Comparison of ENCODE assay signal across 9 cellular contexts in genomic region chr1:203663294-203663693, GRCh38. TPM values are rescaled to one million over a fixed set of nuclear protein-coding genes. Genes with fewer than 3 reads are reported as not detected.
A peak's percentile ranks its signal among the peaks of the same experiment; 100 is the strongest.
DNase-seq lines count a peak whose midpoint lies in the region; ATAC-seq, FAIRE-seq and TF ChIP-seq lines count a peak whose summit lies in the region.
"Had no signal": no experiment of that assay in that cellular context is flagged by ENCODE, and none has a peak within 500 bp of the region (broad histone marks: within the 10 kb centered on the region; RNA-seq: fewer than 3 reads in every experiment).

No MANE protein-coding gene starts in this region.

- H3K27me3 Mint-ChIP-seq in naive thymus-derived CD4-positive, alpha-beta T cell, result no peaks in the 10 kb centered on the region

- no peaks in the 10 kb centered on the region for H3K9me3 ChIP-seq in naive thymus-derived CD4-positive, alpha-beta T cell (ENCODE audit: control insufficient read depth in 2 of 3, low read length in 3 of 3)

- TF ChIP-seq CTCF in bronchial epithelial cell (IDR thresholded peaks at IDR 0.05; ENCODE audit: insufficient read depth, low read length, severe bottlenecking), result peak; percentile 8

- no peak overlapping the region for H3K4me3 ChIP-seq in Jurkat, Clone E6-1 (ENCODE audit: low read length)
- H3K4me3 ChIP-seq in bronchial epithelial cell (ENCODE audit: low read depth, low read length), result no peak overlapping the region
- no peak overlapping the region for H3K4me3 ChIP-seq in naive thymus-derived CD4-positive, alpha-beta T cell (ENCODE audit: low read length)

- ATAC-seq in naive thymus-derived CD4-positive, alpha-beta T cell, result peak; percentile 49
- ATAC-seq in HG03097 (IDR thresholded peaks at IDR 0.05; ENCODE audit: low FRiP score, unreplicated experiment) (no peak), HG03196 (IDR thresholded peaks at IDR 0.05; ENCODE audit: unreplicated experiment) (no peak)

- peaks cover 15 to 44% of the 10 kb centered on the region in 2 donors for H3K4me1 ChIP-seq in naive thymus-derived CD4-positive, alpha-beta T cell (ENCODE audit: control insufficient read depth in 2 of 2, insufficient read depth in 2 of 2, low read length in 2 of 2)

- H3K4me1 Mint-ChIP-seq in naive thymus-derived CD4-positive, alpha-beta T cell, result peaks cover 36 to 62% (median 48%) of the 10 kb centered on the region in 7 donors

- H3K36me3 ChIP-seq in bronchial epithelial cell (ENCODE audit: control insufficient read depth, insufficient read depth, low read length), result no peaks in the 10 kb centered on the region
- H3K36me3 ChIP-seq in naive thymus-derived CD4-positive, alpha-beta T cell (ENCODE audit: control insufficient read depth in 2 of 3, insufficient read depth in 3 of 3, low read length in 3 of 3), result no peaks in the 10 kb centered on the region

- H3K27ac Mint-ChIP-seq in naive thymus-derived CD4-positive, alpha-beta T cell, result peak overlapping the region; percentile 20 to 83 (median 66)

- no peaks in the 10 kb centered on the region for H3K27me3 ChIP-seq in bronchial epithelial cell (ENCODE audit: control insufficient read depth, insufficient read depth, low read length)
- H3K27me3 ChIP-seq in naive thymus-derived CD4-positive, alpha-beta T cell (ENCODE audit: control insufficient read depth in 2 of 2, insufficient read depth in 2 of 2, low read length in 2 of 2), result no peaks in the 10 kb centered on the region

- H3K36me3 Mint-ChIP-seq in naive thymus-derived CD4-positive, alpha-beta T cell, result peaks cover 0 to 20% (median 7%) of the 10 kb centered on the region in 5 donors

- no peaks in the 10 kb centered on the region for H3K9me3 Mint-ChIP-seq in naive thymus-derived CD4-positive, alpha-beta T cell

- POLR2A ChIA-PET in naive thymus-derived CD4-positive, alpha-beta T cell (lab: Charles Lee), result no interaction called here

- peak; percentile 77 for DNase-seq in AG20443 (ENCODE audit: low spot score)
- DNase-seq in Jurkat, Clone E6-1 (ENCODE audit: low read depth, low spot score), result peak; percentile 54
- DNase-seq in bronchial epithelial cell (ENCODE audit: low read depth), result peak; percentile 100
- no peak for DNase-seq in naive thymus-derived CD4-positive, alpha-beta T cell
- DNase-seq in iPS-NIHi7 (ENCODE audit: extremely low spot score), result no peak
- DNase-seq in hypothalamus (lab: John Stamatoyannopoulos, UW), result no peak

- CTCF ChIA-PET in naive thymus-derived CD4-positive, alpha-beta T cell (lab: Charles Lee), result interaction anchor here (0.6 kb wide), 2 partner anchors 68 to 157 kb away, joined by 4 read pairs; no protein-coding TSS in a partner anchor

- peak overlapping the region in 5 of 10 donors; percentile 4 to 69 (median 28) for H3K4me3 Mint-ChIP-seq in naive thymus-derived CD4-positive, alpha-beta T cell

- FAIRE-seq in bronchial epithelial cell (lab: Jason Lieb, UNC), result peak; percentile 81
- FAIRE-seq: GM18507 had no signal

- intact Hi-C loops in naive thymus-derived CD4-positive, alpha-beta T cell (cut with micrococcal nuclease), result loop anchor here in 1 of 2 donors (1.0 kb wide), 1 partner anchor 11 kb away; no protein-coding TSS in a partner anchor

- H3K27ac ChIP-seq in naive thymus-derived CD4-positive, alpha-beta T cell (ENCODE audit: low read depth, low read length), result no peak overlapping the region

RNA-seq across cellular contexts. Expression of gene ATP2B4, which starts 36.7 kb away (rescaled TPM):
- polyA plus RNA-seq in Jurkat, Clone E6-1 (2012; ENCODE audit: insufficient read depth, insufficient read length), result 77.9 TPM
- 27.4 and 71.7 TPM in 2 replicates for total RNA-seq in bronchial epithelial cell
- 10 to 100 TPM; 29.8 to 84.0 (median 59.9) TPM for total RNA-seq in naive thymus-derived CD4-positive, alpha-beta T cell
- 10 to 100 TPM; 10.2 to 11.7 TPM for polyA plus RNA-seq in naive thymus-derived CD4-positive, alpha-beta T cell

Comparison
In these comparisons a context has a peak if more than half of its experiments do, and no peak if none do; other contexts are left out.
1. DNase-seq: peak in AG20443 (single experiment), Jurkat, Clone E6-1 (single experiment) and bronchial epithelial cell (single experiment); none in naive thymus-derived CD4-positive, alpha-beta T cell (0 of 9), iPS-NIHi7 (single experiment) and hypothalamus (0 of 51).